2 cellular contexts compared by ENCODE assay signal in the genomic region with DNA sequence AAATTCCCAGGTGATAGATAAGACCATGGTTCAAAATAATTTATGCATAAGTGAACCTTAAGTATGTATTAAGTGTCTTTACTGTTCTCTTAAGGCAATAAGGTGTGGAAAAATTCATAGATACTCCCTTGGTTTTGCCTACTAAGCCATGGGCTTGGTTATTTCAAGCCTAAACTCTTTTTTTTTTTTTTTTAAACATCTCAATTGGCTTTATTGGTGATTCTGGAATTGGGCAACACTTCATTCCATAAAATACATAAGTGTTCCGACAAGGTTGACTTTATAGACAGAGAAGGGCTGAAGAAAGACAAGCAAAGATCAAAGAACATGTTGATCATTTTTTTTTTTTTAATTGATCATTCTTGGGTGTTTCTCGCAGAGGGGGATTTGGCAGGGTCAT.
TF ChIP-seq lines count a peak whose summit lies in the region.

No MANE protein-coding gene starts in this region.

TF ChIP-seq in HepG2, 621 proteins besides CTCF, POLR2A, EP300 and RAD21 (continued from another document):
- TF ChIP-seq, protein P1, sequence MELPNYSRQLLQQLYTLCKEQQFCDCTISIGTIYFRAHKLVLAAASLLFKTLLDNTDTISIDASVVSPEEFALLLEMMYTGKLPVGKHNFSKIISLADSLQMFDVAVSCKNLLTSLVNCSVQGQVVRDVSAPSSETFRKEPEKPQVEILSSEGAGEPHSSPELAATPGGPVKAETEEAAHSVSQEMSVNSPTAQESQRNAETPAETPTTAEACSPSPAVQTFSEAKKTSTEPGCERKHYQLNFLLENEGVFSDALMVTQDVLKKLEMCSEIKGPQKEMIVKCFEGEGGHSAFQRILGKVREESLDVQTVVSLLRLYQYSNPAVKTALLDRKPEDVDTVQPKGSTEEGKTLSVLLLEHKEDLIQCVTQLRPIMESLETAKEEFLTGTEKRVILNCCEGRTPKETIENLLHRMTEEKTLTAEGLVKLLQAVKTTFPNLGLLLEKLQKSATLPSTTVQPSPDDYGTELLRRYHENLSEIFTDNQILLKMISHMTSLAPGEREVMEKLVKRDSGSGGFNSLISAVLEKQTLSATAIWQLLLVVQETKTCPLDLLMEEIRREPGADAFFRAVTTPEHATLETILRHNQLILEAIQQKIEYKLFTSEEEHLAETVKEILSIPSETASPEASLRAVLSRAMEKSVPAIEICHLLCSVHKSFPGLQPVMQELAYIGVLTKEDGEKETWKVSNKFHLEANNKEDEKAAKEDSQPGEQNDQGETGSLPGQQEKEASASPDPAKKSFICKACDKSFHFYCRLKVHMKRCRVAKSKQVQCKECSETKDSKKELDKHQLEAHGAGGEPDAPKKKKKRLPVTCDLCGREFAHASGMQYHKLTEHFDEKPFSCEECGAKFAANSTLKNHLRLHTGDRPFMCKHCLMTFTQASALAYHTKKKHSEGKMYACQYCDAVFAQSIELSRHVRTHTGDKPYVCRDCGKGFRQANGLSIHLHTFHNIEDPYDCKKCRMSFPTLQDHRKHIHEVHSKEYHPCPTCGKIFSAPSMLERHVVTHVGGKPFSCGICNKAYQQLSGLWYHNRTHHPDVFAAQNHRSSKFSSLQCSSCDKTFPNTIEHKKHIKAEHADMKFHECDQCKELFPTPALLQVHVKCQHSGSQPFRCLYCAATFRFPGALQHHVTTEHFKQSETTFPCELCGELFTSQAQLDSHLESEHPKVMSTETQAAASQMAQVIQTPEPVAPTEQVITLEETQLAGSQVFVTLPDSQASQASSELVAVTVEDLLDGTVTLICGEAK (IDR thresholded peaks at IDR 0.05), result peak; percentile 22; the same call in 1 of the 2 replicates
- TF ChIP-seq, protein P1 (CRISPR knock-in tag; IDR thresholded peaks at IDR 0.05), result no peak

TF ChIP-seq in WTC11, 78 proteins besides CTCF, POLR2A, EP300 and RAD21 (continued from another document):
- no peak for TF ChIP-seq ZNF219 (CRISPR knock-in tag; IDR thresholded peaks at IDR 0.05; ENCODE audit: borderline replicate concordance)
- TF ChIP-seq TCF7 (CRISPR knock-in tag; IDR thresholded peaks at IDR 0.05; ENCODE audit: low read depth), result no peak
- TF ChIP-seq, protein P2, sequence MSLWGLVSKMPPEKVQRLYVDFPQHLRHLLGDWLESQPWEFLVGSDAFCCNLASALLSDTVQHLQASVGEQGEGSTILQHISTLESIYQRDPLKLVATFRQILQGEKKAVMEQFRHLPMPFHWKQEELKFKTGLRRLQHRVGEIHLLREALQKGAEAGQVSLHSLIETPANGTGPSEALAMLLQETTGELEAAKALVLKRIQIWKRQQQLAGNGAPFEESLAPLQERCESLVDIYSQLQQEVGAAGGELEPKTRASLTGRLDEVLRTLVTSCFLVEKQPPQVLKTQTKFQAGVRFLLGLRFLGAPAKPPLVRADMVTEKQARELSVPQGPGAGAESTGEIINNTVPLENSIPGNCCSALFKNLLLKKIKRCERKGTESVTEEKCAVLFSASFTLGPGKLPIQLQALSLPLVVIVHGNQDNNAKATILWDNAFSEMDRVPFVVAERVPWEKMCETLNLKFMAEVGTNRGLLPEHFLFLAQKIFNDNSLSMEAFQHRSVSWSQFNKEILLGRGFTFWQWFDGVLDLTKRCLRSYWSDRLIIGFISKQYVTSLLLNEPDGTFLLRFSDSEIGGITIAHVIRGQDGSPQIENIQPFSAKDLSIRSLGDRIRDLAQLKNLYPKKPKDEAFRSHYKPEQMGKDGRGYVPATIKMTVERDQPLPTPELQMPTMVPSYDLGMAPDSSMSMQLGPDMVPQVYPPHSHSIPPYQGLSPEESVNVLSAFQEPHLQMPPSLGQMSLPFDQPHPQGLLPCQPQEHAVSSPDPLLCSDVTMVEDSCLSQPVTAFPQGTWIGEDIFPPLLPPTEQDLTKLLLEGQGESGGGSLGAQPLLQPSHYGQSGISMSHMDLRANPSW (CRISPR knock-in tag; conservative IDR thresholded peaks at IDR 0.05; ENCODE audit: low read depth), result no peak
- no peak for TF ChIP-seq NFATC4 (CRISPR knock-in tag; IDR thresholded peaks at IDR 0.05)
- TF ChIP-seq, protein P3, sequence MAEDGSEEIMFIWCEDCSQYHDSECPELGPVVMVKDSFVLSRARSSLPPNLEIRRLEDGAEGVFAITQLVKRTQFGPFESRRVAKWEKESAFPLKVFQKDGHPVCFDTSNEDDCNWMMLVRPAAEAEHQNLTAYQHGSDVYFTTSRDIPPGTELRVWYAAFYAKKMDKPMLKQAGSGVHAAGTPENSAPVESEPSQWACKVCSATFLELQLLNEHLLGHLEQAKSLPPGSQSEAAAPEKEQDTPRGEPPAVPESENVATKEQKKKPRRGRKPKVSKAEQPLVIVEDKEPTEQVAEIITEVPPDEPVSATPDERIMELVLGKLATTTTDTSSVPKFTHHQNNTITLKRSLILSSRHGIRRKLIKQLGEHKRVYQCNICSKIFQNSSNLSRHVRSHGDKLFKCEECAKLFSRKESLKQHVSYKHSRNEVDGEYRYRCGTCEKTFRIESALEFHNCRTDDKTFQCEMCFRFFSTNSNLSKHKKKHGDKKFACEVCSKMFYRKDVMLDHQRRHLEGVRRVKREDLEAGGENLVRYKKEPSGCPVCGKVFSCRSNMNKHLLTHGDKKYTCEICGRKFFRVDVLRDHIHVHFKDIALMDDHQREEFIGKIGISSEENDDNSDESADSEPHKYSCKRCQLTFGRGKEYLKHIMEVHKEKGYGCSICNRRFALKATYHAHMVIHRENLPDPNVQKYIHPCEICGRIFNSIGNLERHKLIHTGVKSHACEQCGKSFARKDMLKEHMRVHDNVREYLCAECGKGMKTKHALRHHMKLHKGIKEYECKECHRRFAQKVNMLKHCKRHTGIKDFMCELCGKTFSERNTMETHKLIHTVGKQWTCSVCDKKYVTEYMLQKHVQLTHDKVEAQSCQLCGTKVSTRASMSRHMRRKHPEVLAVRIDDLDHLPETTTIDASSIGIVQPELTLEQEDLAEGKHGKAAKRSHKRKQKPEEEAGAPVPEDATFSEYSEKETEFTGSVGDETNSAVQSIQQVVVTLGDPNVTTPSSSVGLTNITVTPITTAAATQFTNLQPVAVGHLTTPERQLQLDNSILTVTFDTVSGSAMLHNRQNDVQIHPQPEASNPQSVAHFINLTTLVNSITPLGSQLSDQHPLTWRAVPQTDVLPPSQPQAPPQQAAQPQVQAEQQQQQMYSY (CRISPR knock-in tag; IDR thresholded peaks at IDR 0.05), result no peak
- TF ChIP-seq NFYB (CRISPR knock-in tag; conservative IDR thresholded peaks at IDR 0.05; ENCODE audit: low read depth), result no peak
- TF ChIP-seq IRF2 (CRISPR knock-in tag; IDR thresholded peaks at IDR 0.05; ENCODE audit: borderline replicate concordance, low read depth), result no peak
- no peak for TF ChIP-seq NR1H2 (CRISPR knock-in tag; IDR thresholded peaks at IDR 0.05)
- no peak for TF ChIP-seq JAZF1 (CRISPR knock-in tag; IDR thresholded peaks at IDR 0.05)
- TF ChIP-seq, protein P4, sequence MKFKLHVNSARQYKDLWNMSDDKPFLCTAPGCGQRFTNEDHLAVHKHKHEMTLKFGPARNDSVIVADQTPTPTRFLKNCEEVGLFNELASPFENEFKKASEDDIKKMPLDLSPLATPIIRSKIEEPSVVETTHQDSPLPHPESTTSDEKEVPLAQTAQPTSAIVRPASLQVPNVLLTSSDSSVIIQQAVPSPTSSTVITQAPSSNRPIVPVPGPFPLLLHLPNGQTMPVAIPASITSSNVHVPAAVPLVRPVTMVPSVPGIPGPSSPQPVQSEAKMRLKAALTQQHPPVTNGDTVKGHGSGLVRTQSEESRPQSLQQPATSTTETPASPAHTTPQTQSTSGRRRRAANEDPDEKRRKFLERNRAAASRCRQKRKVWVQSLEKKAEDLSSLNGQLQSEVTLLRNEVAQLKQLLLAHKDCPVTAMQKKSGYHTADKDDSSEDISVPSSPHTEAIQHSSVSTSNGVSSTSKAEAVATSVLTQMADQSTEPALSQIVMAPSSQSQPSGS (CRISPR knock-in tag; IDR thresholded peaks at IDR 0.05; ENCODE audit: borderline replicate concordance, low read depth), result no peak
- TF ChIP-seq SOX15 (CRISPR knock-in tag; IDR thresholded peaks at IDR 0.05), result no peak
- TF ChIP-seq, protein P5, sequence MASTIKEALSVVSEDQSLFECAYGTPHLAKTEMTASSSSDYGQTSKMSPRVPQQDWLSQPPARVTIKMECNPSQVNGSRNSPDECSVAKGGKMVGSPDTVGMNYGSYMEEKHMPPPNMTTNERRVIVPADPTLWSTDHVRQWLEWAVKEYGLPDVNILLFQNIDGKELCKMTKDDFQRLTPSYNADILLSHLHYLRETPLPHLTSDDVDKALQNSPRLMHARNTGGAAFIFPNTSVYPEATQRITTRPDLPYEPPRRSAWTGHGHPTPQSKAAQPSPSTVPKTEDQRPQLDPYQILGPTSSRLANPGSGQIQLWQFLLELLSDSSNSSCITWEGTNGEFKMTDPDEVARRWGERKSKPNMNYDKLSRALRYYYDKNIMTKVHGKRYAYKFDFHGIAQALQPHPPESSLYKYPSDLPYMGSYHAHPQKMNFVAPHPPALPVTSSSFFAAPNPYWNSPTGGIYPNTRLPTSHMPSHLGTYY (CRISPR knock-in tag; IDR thresholded peaks at IDR 0.05), result no peak
